Comparison of ENCODE assay signal across 1 cellular context in genomic region chr13:100601716-100602115, GRCh38.
TF ChIP-seq lines count a peak whose summit lies in the region.

No MANE protein-coding gene starts in this region.

TF ChIP-seq in K562, 482 proteins besides CTCF, POLR2A, EP300 and RAD21:
- TF ChIP-seq, protein P1, sequence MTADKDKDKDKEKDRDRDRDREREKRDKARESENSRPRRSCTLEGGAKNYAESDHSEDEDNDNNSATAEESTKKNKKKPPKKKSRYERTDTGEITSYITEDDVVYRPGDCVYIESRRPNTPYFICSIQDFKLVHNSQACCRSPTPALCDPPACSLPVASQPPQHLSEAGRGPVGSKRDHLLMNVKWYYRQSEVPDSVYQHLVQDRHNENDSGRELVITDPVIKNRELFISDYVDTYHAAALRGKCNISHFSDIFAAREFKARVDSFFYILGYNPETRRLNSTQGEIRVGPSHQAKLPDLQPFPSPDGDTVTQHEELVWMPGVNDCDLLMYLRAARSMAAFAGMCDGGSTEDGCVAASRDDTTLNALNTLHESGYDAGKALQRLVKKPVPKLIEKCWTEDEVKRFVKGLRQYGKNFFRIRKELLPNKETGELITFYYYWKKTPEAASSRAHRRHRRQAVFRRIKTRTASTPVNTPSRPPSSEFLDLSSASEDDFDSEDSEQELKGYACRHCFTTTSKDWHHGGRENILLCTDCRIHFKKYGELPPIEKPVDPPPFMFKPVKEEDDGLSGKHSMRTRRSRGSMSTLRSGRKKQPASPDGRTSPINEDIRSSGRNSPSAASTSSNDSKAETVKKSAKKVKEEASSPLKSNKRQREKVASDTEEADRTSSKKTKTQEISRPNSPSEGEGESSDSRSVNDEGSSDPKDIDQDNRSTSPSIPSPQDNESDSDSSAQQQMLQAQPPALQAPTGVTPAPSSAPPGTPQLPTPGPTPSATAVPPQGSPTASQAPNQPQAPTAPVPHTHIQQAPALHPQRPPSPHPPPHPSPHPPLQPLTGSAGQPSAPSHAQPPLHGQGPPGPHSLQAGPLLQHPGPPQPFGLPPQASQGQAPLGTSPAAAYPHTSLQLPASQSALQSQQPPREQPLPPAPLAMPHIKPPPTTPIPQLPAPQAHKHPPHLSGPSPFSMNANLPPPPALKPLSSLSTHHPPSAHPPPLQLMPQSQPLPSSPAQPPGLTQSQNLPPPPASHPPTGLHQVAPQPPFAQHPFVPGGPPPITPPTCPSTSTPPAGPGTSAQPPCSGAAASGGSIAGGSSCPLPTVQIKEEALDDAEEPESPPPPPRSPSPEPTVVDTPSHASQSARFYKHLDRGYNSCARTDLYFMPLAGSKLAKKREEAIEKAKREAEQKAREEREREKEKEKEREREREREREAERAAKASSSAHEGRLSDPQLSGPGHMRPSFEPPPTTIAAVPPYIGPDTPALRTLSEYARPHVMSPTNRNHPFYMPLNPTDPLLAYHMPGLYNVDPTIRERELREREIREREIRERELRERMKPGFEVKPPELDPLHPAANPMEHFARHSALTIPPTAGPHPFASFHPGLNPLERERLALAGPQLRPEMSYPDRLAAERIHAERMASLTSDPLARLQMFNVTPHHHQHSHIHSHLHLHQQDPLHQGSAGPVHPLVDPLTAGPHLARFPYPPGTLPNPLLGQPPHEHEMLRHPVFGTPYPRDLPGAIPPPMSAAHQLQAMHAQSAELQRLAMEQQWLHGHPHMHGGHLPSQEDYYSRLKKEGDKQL (CRISPR knock-in tag; IDR thresholded peaks at IDR 0.05; ENCODE audit: borderline replicate concordance) = no peak
- TF ChIP-seq CBFA2T3 (IDR thresholded peaks at IDR 0.05) (peak; percentile 72), ARID1B (IDR thresholded peaks at IDR 0.05) (peak; percentile 72), TAL1 (IDR thresholded peaks at IDR 0.05) (peak; percentile 51), MCM3 (IDR thresholded peaks at IDR 0.05) (no peak), NR4A1 (CRISPR knock-in tag; IDR thresholded peaks at IDR 0.05) (no peak), NR4A1 (tag; IDR thresholded peaks at IDR 0.05) (no peak), AFF4 (CRISPR knock-in tag; IDR thresholded peaks at IDR 0.05) (no peak), NCOA4 (IDR thresholded peaks at IDR 0.05; ENCODE audit: partially characterized antibody) (no peak), ZNF277 (CRISPR knock-in tag; IDR thresholded peaks at IDR 0.05; ENCODE audit: borderline replicate concordance) (no peak), FUS (optimal IDR thresholded peaks at IDR 0.05; ENCODE audit: low read depth, low read length) (no peak), PHTF2 (CRISPR knock-in tag; IDR thresholded peaks at IDR 0.05) (no peak), HNRNPLL (IDR thresholded peaks at IDR 0.05; ENCODE audit: low read depth, low read length, poor library complexity, severe bottlenecking) (peak; percentile 32), POLR2AphosphoS5 (IDR thresholded peaks at IDR 0.05; ENCODE audit: control insufficient read depth, insufficient read depth, low read depth, low read length) (peak; percentile 44; the same call in 1 of the 2 replicates), NCOR1 (IDR thresholded peaks at IDR 0.05) (peak; percentile 54), HNRNPL (IDR thresholded peaks at IDR 0.05; ENCODE audit: low read depth, low read length) (no peak), RBM14 (IDR thresholded peaks at IDR 0.05; ENCODE audit: borderline replicate concordance, insufficient read depth, low read depth, low read length) (no peak), CBX2 (IDR thresholded peaks at IDR 0.05; ENCODE audit: insufficient read depth, low read length, poor library complexity, severe bottlenecking) (no peak), MTA3 (IDR thresholded peaks at IDR 0.05; ENCODE audit: borderline replicate concordance) (no peak), ELK3 (CRISPR knock-in tag; IDR thresholded peaks at IDR 0.05) (no peak), PREB (CRISPR knock-in tag; IDR thresholded peaks at IDR 0.05) (no peak), TCF3 (CRISPR knock-in tag; IDR thresholded peaks at IDR 0.05) (peak; percentile 62), FOXK1 (CRISPR knock-in tag; IDR thresholded peaks at IDR 0.05; ENCODE audit: borderline replicate concordance) (no peak), ZNF75A (CRISPR knock-in tag; IDR thresholded peaks at IDR 0.05) (peak; percentile 70; the same call in 1 of the 2 replicates), CREM (IDR thresholded peaks at IDR 0.05; ENCODE audit: low read depth) (peak; percentile 9; the same call in 1 of the 2 replicates), CBFA2T2 (conservative IDR thresholded peaks at IDR 0.05) (peak; percentile 32)
TF ChIP-seq in K562: peak in this region for 10.
